ENCODE assay signal across 15 cellular contexts in genomic region chr3:66486187-66486586, GRCh38. TPM values are rescaled to one million over a fixed set of nuclear protein-coding genes. Genes with fewer than 3 reads are reported as not detected.
DNase-seq lines count a peak whose midpoint lies in the region; TF ChIP-seq lines count a peak whose summit lies in the region.
"Had no signal": no experiment of that assay in that cellular context is flagged by ENCODE, and none has a peak within 500 bp of the region (broad histone marks: within the 10 kb centered on the region; RNA-seq: fewer than 3 reads in every experiment).

No MANE protein-coding gene starts in this region.

- H3K9me3 Mint-ChIP-seq in activated T-helper 1 cell treated with anti-CD3 and anti-CD28 coated beads, Interleukin-12 subunit alpha, Interleukin-12 subunit beta, Interleukin-2, Interleukin-4 antibody, amounts not matched to agents 30 ng/mL and 10 ng/mL and 1 ng/mL, durations not matched to agents 14 hours and 24 hours and 36 hours = no peaks in the 10 kb centered on the region
- H3K9me3 Mint-ChIP-seq: IgD-negative memory B cell had no signal

- no peak for TF ChIP-seq POLR2A in spleen (IDR thresholded peaks at IDR 0.05)

- H3K27ac ChIP-seq in AG04450 (ENCODE audit: low read depth, low read length) (peak overlapping the region; percentile 95), rectal smooth muscle tissue (ENCODE audit: low read depth, low read length) (peak overlapping the region; percentile 90), spleen (no peak overlapping the region)

- H3K4me2 ChIP-seq in Loucy (ENCODE audit: low read depth, low read length, poor library complexity, severe bottlenecking) = peak overlapping the region; percentile 43

- H3K4me3 ChIP-seq in AG04450 (ENCODE audit: low read depth, low read length) (no peak overlapping the region), Loucy (ENCODE audit: low read length, poor library complexity, severe bottlenecking) (no peak overlapping the region), rectal smooth muscle tissue (ENCODE audit: low read length) (peak overlapping the region; percentile 1), spleen (no peak overlapping the region)

- WGBS in spleen, 5 donors = 81 to 90% (median 86%) methylated on average over 5 of the region's 5 CpGs

- peaks cover 37% of the 10 kb centered on the region for H4K20me1 ChIP-seq in Loucy (ENCODE audit: insufficient read depth, low read length, poor library complexity, severe bottlenecking)

- no peak for TF ChIP-seq CTCF in AG04450 (IDR thresholded peaks at IDR 0.05; ENCODE audit: low read depth, low read length)
- no peak for TF ChIP-seq CTCF in Loucy (conservative IDR thresholded peaks at IDR 0.05; ENCODE audit: low read length)
- no peak for TF ChIP-seq CTCF in spleen (IDR thresholded peaks at IDR 0.05 in 8 of 11, conservative IDR thresholded peaks at IDR 0.05 in 3 of 11)

- H3K9me3 ChIP-seq in AG04450 (ENCODE audit: control insufficient read depth, insufficient read depth, low read length) (no peaks in the 10 kb centered on the region), Loucy (ENCODE audit: insufficient read depth, low read depth, low read length) (no peaks in the 10 kb centered on the region), spleen (no peaks in the 10 kb centered on the region)

- peak overlapping the region; percentile 44 for H3K9ac ChIP-seq in Loucy (ENCODE audit: low read depth, low read length, poor library complexity, severe bottlenecking)
- H3K9ac ChIP-seq in rectal smooth muscle tissue (ENCODE audit: low read length) = no peak overlapping the region

- no peak overlapping the region for H3K4me3 Mint-ChIP-seq in activated T-helper 1 cell treated with anti-CD3 and anti-CD28 coated beads, Interleukin-12 subunit alpha, Interleukin-12 subunit beta, Interleukin-2, Interleukin-4 antibody, amounts not matched to agents 30 ng/mL and 10 ng/mL and 1 ng/mL, durations not matched to agents 14 hours and 24 hours and 36 hours
- H3K4me3 Mint-ChIP-seq: activated naive CD8-positive, alpha-beta T cell treated with anti-CD3 and anti-CD28 coated beads, Interleukin-2, amount 10 ng/mL, durations not matched to agents 7 days and 5 days; IgD-negative memory B cell; naive B cell had no signal

- peaks cover 79% of the 10 kb centered on the region for H3K4me1 Mint-ChIP-seq in activated T-helper 1 cell treated with anti-CD3 and anti-CD28 coated beads, Interleukin-12 subunit alpha, Interleukin-12 subunit beta, Interleukin-2, Interleukin-4 antibody, amounts not matched to agents 30 ng/mL and 10 ng/mL and 1 ng/mL, durations not matched to agents 14 hours and 24 hours and 36 hours (ENCODE audit: low read depth)

- H2AFZ ChIP-seq in Loucy (ENCODE audit: low read length) = no peak overlapping the region

- CTCF ChIA-PET in AG04450 (lab: Charles Lee) = interaction anchor here (0.6 to 1.8 kb wide), 5 partner anchors 19 to 333 kb away, joined by 3 to 5 read pairs (median 4); no protein-coding TSS in a partner anchor

- peaks cover 100% of the 10 kb centered on the region for H3K79me2 ChIP-seq in Loucy (ENCODE audit: insufficient read depth, low read length)

- H3F3A ChIP-seq in Loucy (ENCODE audit: low read depth) = peaks cover 10% of the 10 kb centered on the region

- no peaks in the 10 kb centered on the region for H3K9me2 ChIP-seq in Loucy (replicated peaks; ENCODE audit: low read depth, low read length)

- H3K36me3 Mint-ChIP-seq in activated T-helper 1 cell treated with anti-CD3 and anti-CD28 coated beads, Interleukin-12 subunit alpha, Interleukin-12 subunit beta, Interleukin-2, Interleukin-4 antibody, amounts not matched to agents 30 ng/mL and 10 ng/mL and 1 ng/mL, durations not matched to agents 14 hours and 24 hours and 36 hours (ENCODE audit: low read depth) = peaks cover 41% of the 10 kb centered on the region
- H3K36me3 Mint-ChIP-seq: IgD-negative memory B cell, naive B cell had no signal

- intact Hi-C loops in activated T-helper 1 cell treated with anti-CD3 and anti-CD28 coated beads, Interleukin-12 subunit alpha, Interleukin-12 subunit beta, Interleukin-2, Interleukin-4 antibody, amounts not matched to agents 30 ng/mL and 10 ng/mL and 1 ng/mL, durations not matched to agents 14 hours and 24 hours and 36 hours (cut with micrococcal nuclease) = no loop called here
- intact Hi-C loops in spleen (cut with DNase I; ENCODE audit: low total_unique reads) = no loop called here

- H3K27me3 Mint-ChIP-seq in activated T-helper 1 cell treated with anti-CD3 and anti-CD28 coated beads, Interleukin-12 subunit alpha, Interleukin-12 subunit beta, Interleukin-2, Interleukin-4 antibody, amounts not matched to agents 30 ng/mL and 10 ng/mL and 1 ng/mL, durations not matched to agents 14 hours and 24 hours and 36 hours (ENCODE audit: insufficient read depth) = no peaks in the 10 kb centered on the region
- H3K27me3 Mint-ChIP-seq: activated naive CD8-positive, alpha-beta T cell treated with anti-CD3 and anti-CD28 coated beads, Interleukin-2, amount 10 ng/mL, durations not matched to agents 7 days and 5 days had no signal

- POLR2A ChIA-PET in AG04450 (lab: Yijun Ruan, JAX) = interaction anchor here (0.7 to 2.1 kb wide), 2 partner anchors 13 to 131 kb away, joined by 3 to 7 read pairs; no protein-coding TSS in a partner anchor

- no peak overlapping the region for H3K27ac Mint-ChIP-seq in activated T-helper 1 cell treated with anti-CD3 and anti-CD28 coated beads, Interleukin-12 subunit alpha, Interleukin-12 subunit beta, Interleukin-2, Interleukin-4 antibody, amounts not matched to agents 30 ng/mL and 10 ng/mL and 1 ng/mL, durations not matched to agents 14 hours and 24 hours and 36 hours
- H3K27ac Mint-ChIP-seq: activated naive CD8-positive, alpha-beta T cell treated with anti-CD3 and anti-CD28 coated beads, Interleukin-2, amount 10 ng/mL, durations not matched to agents 7 days and 5 days; IgD-negative memory B cell had no signal

- no peak for DNase-seq in AG04450 (ENCODE audit: low read depth, low spot score)
- peak; percentile 22 for DNase-seq in fibroblast of gingiva (ENCODE audit: low read depth)
- no peak for DNase-seq in putamen (ENCODE audit: low spot score)
- no peak for DNase-seq in activated T-helper 1 cell treated with anti-CD3 and anti-CD28 coated beads, Interleukin-12 subunit alpha, Interleukin-12 subunit beta, Interleukin-2, Interleukin-4 antibody, amounts not matched to agents 30 ng/mL and 10 ng/mL and 1 ng/mL, durations not matched to agents 14 hours and 24 hours and 36 hours (ENCODE audit: low spot score)
- no peak for DNase-seq in spleen
- DNase-seq in AML-193 (lab: John Stamatoyannopoulos, UW) = no peak
- DNase-seq: activated naive CD8-positive, alpha-beta T cell treated with anti-CD3 and anti-CD28 coated beads, Interleukin-2, amount 10 ng/mL, durations not matched to agents 7 days and 5 days; naive B cell; NCI-H1436; NCI-H526; stimulated activated CD4-positive, alpha-beta T cell treated with anti-CD3 and anti-CD28 coated beads, Interleukin-12 subunit alpha, Interleukin-12 subunit beta, amount 100 ng/mL, for 4 hours; T1000 had no signal

- H3K4me1 ChIP-seq in Loucy (ENCODE audit: insufficient read depth, low read length, poor library complexity, severe bottlenecking) = peaks cover 92% of the 10 kb centered on the region
- H3K4me1 ChIP-seq in rectal smooth muscle tissue (ENCODE audit: control insufficient read depth, insufficient read depth, low read length) = peaks cover 73% of the 10 kb centered on the region
- H3K4me1 ChIP-seq in spleen = peaks cover 5 to 55% (median 37%) of the 10 kb centered on the region in 6 donors

- H3K27me3 ChIP-seq in AG04450 (ENCODE audit: control insufficient read depth, insufficient read depth, low read length) (no peaks in the 10 kb centered on the region), Loucy (ENCODE audit: insufficient read depth, low read length, poor library complexity, severe bottlenecking) (no peaks in the 10 kb centered on the region), rectal smooth muscle tissue (ENCODE audit: control insufficient read depth, insufficient read depth, low read length) (no peaks in the 10 kb centered on the region), spleen (replicated peaks in 1 of 7) (no peaks in the 10 kb centered on the region)

- no peaks in the 10 kb centered on the region for H3K36me3 ChIP-seq in Loucy (ENCODE audit: insufficient read depth, low read length)
- H3K36me3 ChIP-seq in rectal smooth muscle tissue (ENCODE audit: control insufficient read depth, insufficient read depth, low read length) = no peaks in the 10 kb centered on the region
- H3K36me3 ChIP-seq in spleen = no peaks in the 10 kb centered on the region

RNA-seq across cellular contexts. Expression of gene LRIG1, which starts 14.6 kb away (rescaled TPM):
- polyA plus RNA-seq in AG04450 (2011; rRNA removed) (68.3 and 94.3 TPM in 2 replicates), spleen (10 to 100 TPM in 1 of 3 donors, 1 to 10 TPM in 2; 5.9 to 10.6 (median 8.6) TPM)
- 108 and 164 TPM in 2 replicates for polyA minus RNA-seq in AG04450 (2011; rRNA and poly(A)+ RNA removed)
- 57.4 and 59.5 TPM in 2 replicates for total RNA-seq in activated T-helper 1 cell treated with anti-CD3 and anti-CD28 coated beads, Interleukin-12 subunit alpha, Interleukin-12 subunit beta, Interleukin-2, Interleukin-4 antibody, amounts not matched to agents 30 ng/mL and 10 ng/mL and 1 ng/mL, durations not matched to agents 14 hours and 24 hours and 36 hours
- 10 to 100 TPM; 10.6 to 19.7 (median 12.4) TPM for total RNA-seq in spleen

Comparison
In these comparisons a context has a peak if more than half of its experiments do, and no peak if none do; other contexts are left out.
1. H3K27ac ChIP-seq: peak in AG04450 (single experiment) and rectal smooth muscle tissue (single experiment); none in spleen (0 of 8).